Comparison of ENCODE assay signal across 8 cellular contexts in genomic region chr6:108117427-108118358, GRCh38. TPM values are rescaled to one million over a fixed set of nuclear protein-coding genes. Genes with fewer than 3 reads are reported as not detected.
A peak's percentile ranks its signal among the peaks of the same experiment; 100 is the strongest.
DNase-seq lines count a peak whose midpoint lies in the region; ATAC-seq and TF ChIP-seq lines count a peak whose summit lies in the region.

No MANE protein-coding gene starts in this region.

- peaks cover 40% of the 10 kb centered on the region for H3K27me3 ChIP-seq in CD8-positive, alpha-beta T cell (ENCODE audit: insufficient read depth, low read length)
- H3K27me3 ChIP-seq in H9 (ENCODE audit: insufficient read depth, low read length) (peaks cover 89% of the 10 kb centered on the region), HAP-1 (ENCODE audit: low read depth) (no peaks in the 10 kb centered on the region)

- DNase-seq in CD8-positive, alpha-beta T cell = peak in 2 of 7 experiments; percentile 24 to 55
- DNase-seq in H9 = peak; percentile 71
- peak; percentile 8 for DNase-seq in T1000 (lab: John Stamatoyannopoulos, UW)
- DNase-seq in epithelial cell of proximal tubule (ENCODE audit: low read depth) = no peak
- peak; percentile 22 for DNase-seq in myocyte (ENCODE audit: low read depth)
- DNase-seq in putamen (ENCODE audit: low spot score) = no peak
- DNase-seq in HAP-1 (ENCODE audit: low spot score in 2 of 2) = no peak

- TF ChIP-seq CTCF in CD8-positive, alpha-beta T cell (IDR thresholded peaks at IDR 0.05) = no peak
- TF ChIP-seq CTCF in H9 (conservative IDR thresholded peaks at IDR 0.05) (no peak), epithelial cell of proximal tubule (conservative IDR thresholded peaks at IDR 0.05; ENCODE audit: low read depth, low read length) (no peak)

- H3K23ac ChIP-seq in H9 (ENCODE audit: insufficient read length, low read depth, low read length) = no peak overlapping the region

- no peak overlapping the region for H3K56ac ChIP-seq in H9 (ENCODE audit: insufficient read length, low read depth, low read length)

- no peak overlapping the region for H4K8ac ChIP-seq in H9 (replicated peaks; ENCODE audit: insufficient read length, low read depth, low read length)

- H3K14ac ChIP-seq in H9 (ENCODE audit: insufficient read depth, low read length) = no peak overlapping the region

- peaks cover 10% of the 10 kb centered on the region for H3K23me2 ChIP-seq in H9 (ENCODE audit: insufficient read length, low read depth, low read length, poor library complexity, severe bottlenecking)

- in situ Hi-C loops in HAP-1 (cut with MboI; ENCODE audit: low sequenced_read_pairs) = loop anchor here (10.0 to 25.0 kb wide), 2 partner anchors 377 to 945 kb away; no protein-coding TSS in a partner anchor

- H3K9me3 ChIP-seq in CD8-positive, alpha-beta T cell (ENCODE audit: low read length) = no peaks in the 10 kb centered on the region
- H3K9me3 ChIP-seq in H9 (ENCODE audit: control insufficient read depth, low read depth, low read length) (no peaks in the 10 kb centered on the region), HAP-1 (no peaks in the 10 kb centered on the region)

- H3K4me3 ChIP-seq in CD8-positive, alpha-beta T cell (ENCODE audit: low read depth, low read length) = peak overlapping the region; percentile 71
- H3K4me3 ChIP-seq in epithelial cell of proximal tubule (ENCODE audit: low read depth, low read length) (peak overlapping the region; percentile 58), HAP-1 (no peak overlapping the region)

- H2BK5ac ChIP-seq in H9 (ENCODE audit: insufficient read length, low read length) = no peak overlapping the region

- no peaks in the 10 kb centered on the region for H3K79me2 ChIP-seq in H9 (ENCODE audit: insufficient read depth, low read length)

- H4K91ac ChIP-seq in H9 (ENCODE audit: insufficient read length, low read depth, low read length) = no peak overlapping the region

- H3K4me1 ChIP-seq in CD8-positive, alpha-beta T cell (ENCODE audit: insufficient read depth, low read length) = peaks cover 40% of the 10 kb centered on the region
- H3K4me1 ChIP-seq in H9 (ENCODE audit: insufficient read depth, low read length) = peaks cover 2% of the 10 kb centered on the region; the same call in 1 of the 2 replicates
- no peaks in the 10 kb centered on the region; the same call in 1 of the 2 replicates for H3K4me1 ChIP-seq in HAP-1

- H4K5ac ChIP-seq in H9 (ENCODE audit: insufficient read length, low read depth, low read length) = no peak overlapping the region

- H2BK20ac ChIP-seq in H9 (ENCODE audit: low read depth, low read length, poor library complexity, severe bottlenecking) = no peak overlapping the region

- H2AK5ac ChIP-seq in H9 (ENCODE audit: insufficient read length, low read length) = no peak overlapping the region

- H2AFZ ChIP-seq in H9 (ENCODE audit: low read length) = no peak overlapping the region

- no peaks in the 10 kb centered on the region for H4K20me1 ChIP-seq in H9 (ENCODE audit: control insufficient read depth, insufficient read depth, insufficient read length)

- POLR2A ChIA-PET in CD8-positive, alpha-beta T cell (lab: Charles Lee) = interaction anchor here (0.6 kb wide), 2 partner anchors 9 to 1268 kb away, joined by 3 read pairs; no protein-coding TSS in a partner anchor

- H3K9ac ChIP-seq in H9 (ENCODE audit: extremely low read depth, insufficient read length, low read length) = no peak overlapping the region

- no peaks in the 10 kb centered on the region for H3K9me3 Mint-ChIP-seq in CD8-positive, alpha-beta T cell
- peaks cover 0 to 13% of the 10 kb centered on the region in 2 experiments; a peak in 4 of 5 replicates for H3K9me3 Mint-ChIP-seq in H9

- no peak overlapping the region for H3K27ac Mint-ChIP-seq in CD8-positive, alpha-beta T cell
- H3K27ac Mint-ChIP-seq in H9 = no peak overlapping the region; a peak in 1 of 7 replicates

- H3K4me2 ChIP-seq in H9 (ENCODE audit: insufficient read depth, insufficient read length, low read length) = peak overlapping the region; percentile 53

- WGBS in H9 (ENCODE audit: extremely low coverage, insufficient read length, low lambda C conversion rate) = no CpG with 5 or more reads among the region's 72 CpGs

- H3K27ac ChIP-seq in CD8-positive, alpha-beta T cell (ENCODE audit: low read depth, low read length) = no peak overlapping the region
- H3K27ac ChIP-seq in H9 (ENCODE audit: insufficient read length, low read depth, low read length) = no peak overlapping the region

- H3K4ac ChIP-seq in H9 (ENCODE audit: low read depth, low read length) = no peak overlapping the region

- H3K27me3 Mint-ChIP-seq in CD8-positive, alpha-beta T cell (ENCODE audit: low read depth) = peaks cover 83% of the 10 kb centered on the region
- H3K27me3 Mint-ChIP-seq in H9 (ENCODE audit: low read depth) = peaks cover 98% of the 10 kb centered on the region

- H2BK12ac ChIP-seq in H9 (ENCODE audit: insufficient read length, low read depth, low read length) = no peak overlapping the region

- no peaks in the 10 kb centered on the region for H3K79me1 ChIP-seq in H9 (ENCODE audit: insufficient read depth, low read depth, low read length, poor library complexity, severe bottlenecking)

- ATAC-seq in CD8-positive, alpha-beta T cell = peak; percentile 50
- ATAC-seq in HG03460 (IDR thresholded peaks at IDR 0.05; ENCODE audit: unreplicated experiment) = no peak

- no peak overlapping the region for H2BK120ac ChIP-seq in H9 (ENCODE audit: low read depth, low read length, poor library complexity, severe bottlenecking)

- peaks cover 3% of the 10 kb centered on the region for H3K36me3 Mint-ChIP-seq in CD8-positive, alpha-beta T cell
- H3K36me3 Mint-ChIP-seq in H9 (ENCODE audit: insufficient read depth in 1 of 3, low read depth in 3 of 3) = no peaks in the 10 kb centered on the region; a peak in 1 of 7 replicates

- H3T11ph ChIP-seq in H9 (ENCODE audit: low read length) = no peak overlapping the region

- H3K18ac ChIP-seq in H9 (ENCODE audit: insufficient read length, low read depth, low read length) = no peak overlapping the region

- H2BK15ac ChIP-seq in H9 (ENCODE audit: low read depth, low read length) = no peak overlapping the region

- no peaks in the 10 kb centered on the region for H3K36me3 ChIP-seq in CD8-positive, alpha-beta T cell (ENCODE audit: insufficient read depth, low read length)
- H3K36me3 ChIP-seq in HAP-1 (replicated peaks) = no peaks in the 10 kb centered on the region

- H3K4me3 Mint-ChIP-seq in CD8-positive, alpha-beta T cell = peak overlapping the region; percentile 87
- H3K4me3 Mint-ChIP-seq in H9 = peak overlapping the region; percentile 35 to 78

- intact Hi-C loops in CD8-positive, alpha-beta T cell (cut with DNase I, micrococcal nuclease) = loop anchor here in 1 of 2 experiments (10.0 kb wide), 1 partner anchor 717 kb away; no protein-coding TSS in a partner anchor

- CTCF ChIA-PET in CD8-positive, alpha-beta T cell (lab: Charles Lee) = no interaction called here

- peaks cover 55% of the 10 kb centered on the region for H3K4me1 Mint-ChIP-seq in CD8-positive, alpha-beta T cell (ENCODE audit: low read depth)
- peaks cover 48 to 57% of the 10 kb centered on the region in 2 experiments for H3K4me1 Mint-ChIP-seq in H9

RNA-seq across cellular contexts. Expression of gene OSTM1, which starts 43.2 kb away (rescaled TPM):
- total RNA-seq in CD8-positive, alpha-beta T cell = 10 to 100 TPM; 20.0 to 25.0 TPM
- total RNA-seq in H9 (2021) = 20.6 and 20.9 TPM in 2 replicates
- total RNA-seq in epithelial cell of proximal tubule = 15.0 and 19.1 TPM in 2 replicates
- total RNA-seq in myocyte = 96.9 and 123 TPM in 2 replicates
- polyA plus RNA-seq in myocyte (2012) = 42.2 TPM

RNA-seq across cellular contexts. Expression of gene NR2E1, which starts 48.1 kb away (rescaled TPM):
- not detected for total RNA-seq in CD8-positive, alpha-beta T cell
- total RNA-seq in H9 (2021) (not detected in 2 replicates), epithelial cell of proximal tubule (not detected in 2 replicates), myocyte (not detected in 2 replicates)
- polyA plus RNA-seq in myocyte (2012) = not detected

Comparison
In these comparisons a context has a peak if more than half of its experiments do, and no peak if none do; other contexts are left out.
1. DNase-seq: peak in H9 (single experiment), T1000 (single experiment) and myocyte (single experiment); none in epithelial cell of proximal tubule (single experiment), putamen (single experiment) and HAP-1 (0 of 2).